14 cellular contexts compared by ENCODE assay signal in genomic region chr2:214995926-214996670, GRCh38.
A peak's percentile ranks its signal among the peaks of the same experiment; 100 is the strongest.
DNase-seq lines count a peak whose midpoint lies in the region; ATAC-seq and FAIRE-seq lines count a peak whose summit lies in the region.
"Had no signal": no experiment of that assay in that cellular context is flagged by ENCODE, and none has a peak within 500 bp of the region (broad histone marks: within the 10 kb centered on the region; RNA-seq: fewer than 3 reads in every experiment).

No MANE protein-coding gene starts in this region.

- H3K4me1 ChIP-seq in aorta (ENCODE audit: control insufficient read depth in 1 of 2, insufficient read depth in 2 of 2, low read length in 2 of 2), result no peaks in the 10 kb centered on the region
- H3K4me1 ChIP-seq: heart left ventricle had no signal

- ATAC-seq in GM19467 (IDR thresholded peaks at IDR 0.05; ENCODE audit: unreplicated experiment) (peak; percentile 91), HG02852 (IDR thresholded peaks at IDR 0.05; ENCODE audit: unreplicated experiment) (peak; percentile 94), HG03457 (IDR thresholded peaks at IDR 0.05; ENCODE audit: unreplicated experiment) (peak; percentile 89), aorta (ENCODE audit: low FRiP score) (no peak)
- ATAC-seq: effector memory CD8-positive, alpha-beta T cell; heart left ventricle had no signal

- no peak overlapping the region for H3K27ac ChIP-seq in aorta (ENCODE audit: low read depth in 1 of 2, low read length in 2 of 2)
- H3K27ac ChIP-seq: heart left ventricle had no signal

- no peak overlapping the region for H3K4me3 ChIP-seq in aorta (ENCODE audit: low read length in 2 of 2)
- H3K4me3 ChIP-seq: heart left ventricle had no signal

- intact Hi-C loops in aorta (cut with DNase I), result no loop called here

- DNase-seq in GM18507 (ENCODE audit: extremely low spot score, insufficient read length, low read depth), result peak; percentile 11
- DNase-seq in NCI-H1092 (lab: John Stamatoyannopoulos, UW), result no peak
- no peak for DNase-seq in AG20443 (ENCODE audit: low spot score)
- DNase-seq in aorta, result no peak
- DNase-seq in stimulated activated naive CD4-positive, alpha-beta T cell (lab: John Stamatoyannopoulos, UW), result no peak
- DNase-seq: effector memory CD8-positive, alpha-beta T cell; heart left ventricle; mammary epithelial cell; stimulated activated CD4-positive, alpha-beta T cell treated with anti-CD3 and anti-CD28 coated beads, Interleukin-1b, Interleukin-23, amount 100 ng/mL, for 48 hours; substantia nigra had no signal

- WGBS in aorta, 2 donors, result 86 to 88% methylated on average over 4 of the region's 4 CpGs

- peak; percentile 86 for FAIRE-seq in GM18507 (lab: Jason Lieb, UNC)
- FAIRE-seq: astrocyte had no signal

- no peaks in the 10 kb centered on the region for H3K27me3 ChIP-seq in aorta (ENCODE audit: control insufficient read depth in 1 of 2, insufficient read depth in 2 of 2, low read length in 1 of 2)
- H3K27me3 ChIP-seq: heart left ventricle had no signal

- H3K36me3 ChIP-seq in aorta (ENCODE audit: control insufficient read depth in 1 of 2, insufficient read depth in 2 of 2, low read length in 1 of 2), result no peaks in the 10 kb centered on the region
- H3K36me3 ChIP-seq: heart left ventricle had no signal

- H3K9me3 ChIP-seq in aorta (ENCODE audit: control insufficient read depth, low read length), result no peaks in the 10 kb centered on the region
- H3K9me3 ChIP-seq: heart left ventricle had no signal
